Comparison of ENCODE assay signal across 18 cellular contexts in genomic region chr7:66939325-66939724, GRCh38.
"Had no signal": no experiment of that assay in that cellular context is flagged by ENCODE, and none has a peak within 500 bp of the region (broad histone marks: within the 10 kb centered on the region; RNA-seq: fewer than 3 reads in every experiment).

No MANE protein-coding gene starts in this region.

- H3K4me1 ChIP-seq: body of pancreas, SJCRH30, testis had no signal

- H3K4me3 Mint-ChIP-seq: activated naive CD4-positive, alpha-beta T cell treated with anti-CD3 and anti-CD28 coated beads for 36 hours; activated T-cell treated with anti-CD3 and anti-CD28 coated beads, Interleukin-2, amount 50 U/mL, for 4 hours; stimulated activated naive B cell treated with anti-CD40 and anti-IgM and Interleukin-4, amounts not matched to agents 10 μg/mL and 1 μg/mL and 100 μg/mL, for 72 hours had no signal

- H3K27ac Mint-ChIP-seq: activated naive CD4-positive, alpha-beta T cell treated with anti-CD3 and anti-CD28 coated beads for 36 hours; stimulated activated naive B cell treated with anti-CD40 and anti-IgM and Interleukin-4, amounts not matched to agents 10 μg/mL and 1 μg/mL and 100 μg/mL, for 72 hours had no signal

- H3K9me3 Mint-ChIP-seq: activated naive CD4-positive, alpha-beta T cell treated with anti-CD3 and anti-CD28 coated beads for 36 hours; activated T-cell treated with anti-CD3 and anti-CD28 coated beads, Interleukin-2, amount 50 U/mL, for 4 hours had no signal

- H3K9me3 ChIP-seq: body of pancreas, gastrocnemius medialis, psoas muscle, SJCRH30, testis had no signal

- H3K27me3 Mint-ChIP-seq: stimulated activated naive B cell treated with anti-CD40 and anti-IgM and Interleukin-4, amounts not matched to agents 10 μg/mL and 1 μg/mL and 100 μg/mL, for 72 hours had no signal

- H3K27me3 ChIP-seq: body of pancreas, gastrocnemius medialis, SJCRH30, spleen, testis had no signal

- H3K4me3 ChIP-seq: body of pancreas, gastrocnemius medialis, psoas muscle, SJCRH30, spleen, testis had no signal

- ATAC-seq: activated T-cell treated with anti-CD3 and anti-CD28 coated beads, Interleukin-2, amount 50 U/mL, for 4 hours; body of pancreas; gastrocnemius medialis; psoas muscle; sciatic nerve; stimulated activated naive B cell treated with anti-CD40 and anti-IgM and Interleukin-4, amounts not matched to agents 10 μg/mL and 1 μg/mL and 100 μg/mL, for 72 hours had no signal

- DNase-seq: activated naive CD4-positive, alpha-beta T cell treated with anti-CD3 and anti-CD28 coated beads for 36 hours; activated T-cell treated with anti-CD3 and anti-CD28 coated beads, Interleukin-2, amount 50 U/mL, for 4 hours; amniotic stem cell; body of pancreas; central memory CD4-positive, alpha-beta T cell; cortex of kidney; effector CD8-positive, alpha-beta T cell; gastrocnemius medialis; occipital lobe; psoas muscle; SJCRH30; spleen; stimulated activated CD4-positive, alpha-beta T cell treated with anti-CD3 and anti-CD28 coated beads, Interleukin-1b, Interleukin-23, amount 100 ng/mL, for 48 hours; stimulated activated naive B cell treated with anti-CD40 and anti-IgM and Interleukin-4, amounts not matched to agents 10 μg/mL and 1 μg/mL and 100 μg/mL, for 72 hours; T1000; testis had no signal

- H3K27ac ChIP-seq: body of pancreas, epithelial cell of prostate, gastrocnemius medialis, psoas muscle, SJCRH30, spleen, testis had no signal
